8 cellular contexts compared by ENCODE assay signal in the genomic region with DNA sequence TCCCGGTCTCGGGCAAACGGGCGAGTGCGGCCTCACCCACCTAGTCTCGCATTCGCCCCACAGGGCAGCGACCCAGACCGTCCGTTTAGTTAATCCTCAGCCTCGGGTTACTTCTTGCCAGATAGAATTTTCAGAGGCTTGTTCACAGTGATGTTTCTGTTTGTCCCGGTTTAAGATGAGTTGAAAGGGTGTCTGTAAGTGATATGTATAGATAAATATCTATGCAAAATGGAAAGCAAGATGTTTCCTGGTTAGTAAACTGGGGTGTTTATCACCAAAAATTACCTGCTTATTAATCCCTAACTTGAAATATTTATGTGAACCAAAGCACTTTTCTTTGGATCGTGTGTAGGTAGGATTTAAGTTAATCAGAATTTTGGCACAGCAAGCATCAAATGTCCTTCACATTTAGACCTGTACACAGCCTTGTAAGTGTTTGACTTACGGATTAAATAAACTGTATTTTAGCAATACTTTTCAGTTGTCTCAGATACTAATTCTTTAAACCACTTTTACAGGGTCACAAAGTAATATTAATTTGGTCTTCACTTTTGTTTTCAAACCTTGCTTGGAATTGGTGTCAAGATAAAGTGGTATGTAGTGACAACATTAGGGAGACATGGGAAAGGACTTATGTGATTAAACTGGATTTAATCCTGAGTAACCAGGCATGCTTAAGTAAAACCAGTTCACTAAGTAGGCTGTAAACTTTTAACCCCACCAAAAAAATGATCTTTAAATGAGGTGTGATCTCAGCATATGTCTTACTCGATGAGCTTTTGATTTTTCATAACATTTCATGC.
A peak's percentile ranks its signal among the peaks of the same experiment; 100 is the strongest.
DNase-seq lines count a peak whose midpoint lies in the region; ATAC-seq lines count a peak whose summit lies in the region.

No MANE protein-coding gene starts in this region.

- no peak for ATAC-seq in activated naive CD8-positive, alpha-beta T cell treated with anti-CD3 and anti-CD28 coated beads, Interleukin-2, amount 50 U/mL, for 24 hours
- ATAC-seq in stimulated activated effector memory CD8-positive, alpha-beta T cell treated with anti-CD3 and anti-CD28 coated beads, Interleukin-12 subunit alpha, Interleukin-12 subunit beta, amount 100 ng/mL, for 72 hours, result no peak
- no peak for ATAC-seq in GM19395 (IDR thresholded peaks at IDR 0.05; ENCODE audit: unreplicated experiment)

- H3K4me3 ChIP-seq in HUES6 (ENCODE audit: low read depth, low read length) (peak overlapping the region; percentile 92), iPS-18c (ENCODE audit: insufficient read depth, low read depth, low read length) (peak overlapping the region; percentile 92)

- H3K9me3 Mint-ChIP-seq in activated naive CD8-positive, alpha-beta T cell treated with anti-CD3 and anti-CD28 coated beads, Interleukin-2, amount 50 U/mL, for 24 hours, result no peaks in the 10 kb centered on the region
- no peaks in the 10 kb centered on the region for H3K9me3 Mint-ChIP-seq in stimulated activated effector memory CD8-positive, alpha-beta T cell treated with anti-CD3 and anti-CD28 coated beads, Interleukin-12 subunit alpha, Interleukin-12 subunit beta, amount 100 ng/mL, for 72 hours

- peak; percentile 8 for DNase-seq in CD1c-positive myeloid dendritic cell (ENCODE audit: extremely low spot score)
- DNase-seq in activated naive CD8-positive, alpha-beta T cell treated with anti-CD3 and anti-CD28 coated beads, Interleukin-2, amount 50 U/mL, for 24 hours, result no peak
- DNase-seq in stimulated activated effector memory CD8-positive, alpha-beta T cell treated with anti-CD3 and anti-CD28 coated beads, Interleukin-12 subunit alpha, Interleukin-12 subunit beta, amount 100 ng/mL, for 72 hours (ENCODE audit: low spot score in 2 of 2), result no peak
- no peak for DNase-seq in cerebellar nuclear complex (lab: John Stamatoyannopoulos, UW)
- DNase-seq in stimulated activated CD4-positive, alpha-beta T cell treated with anti-CD3 and anti-CD28 coated beads, Interleukin-4, amount 100 ng/mL, for 24 hours, result no peak

- H3K4me1 ChIP-seq in HUES6 (ENCODE audit: control insufficient read depth, insufficient read depth, low read length), result peaks cover 32% of the 10 kb centered on the region

- H3K4me3 Mint-ChIP-seq in activated naive CD8-positive, alpha-beta T cell treated with anti-CD3 and anti-CD28 coated beads, Interleukin-2, amount 50 U/mL, for 24 hours, result peak overlapping the region; percentile 89
- H3K4me3 Mint-ChIP-seq in stimulated activated effector memory CD8-positive, alpha-beta T cell treated with anti-CD3 and anti-CD28 coated beads, Interleukin-12 subunit alpha, Interleukin-12 subunit beta, amount 100 ng/mL, for 72 hours, result peak overlapping the region; percentile 88

- no peaks in the 10 kb centered on the region for H3K27me3 ChIP-seq in HUES6 (ENCODE audit: control insufficient read depth, insufficient read depth, low read length)

- H3K4me1 Mint-ChIP-seq in activated naive CD8-positive, alpha-beta T cell treated with anti-CD3 and anti-CD28 coated beads, Interleukin-2, amount 50 U/mL, for 24 hours, result peaks cover 51% of the 10 kb centered on the region
- H3K4me1 Mint-ChIP-seq in stimulated activated effector memory CD8-positive, alpha-beta T cell treated with anti-CD3 and anti-CD28 coated beads, Interleukin-12 subunit alpha, Interleukin-12 subunit beta, amount 100 ng/mL, for 72 hours, result peaks cover 32% of the 10 kb centered on the region

- H3K36me3 ChIP-seq in HUES6 (ENCODE audit: control insufficient read depth, insufficient read depth, low read length), result peaks cover 29% of the 10 kb centered on the region

- peak overlapping the region; percentile 75 for H3K27ac Mint-ChIP-seq in activated naive CD8-positive, alpha-beta T cell treated with anti-CD3 and anti-CD28 coated beads, Interleukin-2, amount 50 U/mL, for 24 hours
- H3K27ac Mint-ChIP-seq in stimulated activated effector memory CD8-positive, alpha-beta T cell treated with anti-CD3 and anti-CD28 coated beads, Interleukin-12 subunit alpha, Interleukin-12 subunit beta, amount 100 ng/mL, for 72 hours, result peak overlapping the region; percentile 90

- peak overlapping the region; percentile 97 for H3K9ac ChIP-seq in HUES6 (ENCODE audit: low read length)

- peak overlapping the region; percentile 94 for H3K27ac ChIP-seq in HUES6 (ENCODE audit: low read depth, low read length)

- H3K9me3 ChIP-seq in HUES6 (ENCODE audit: control insufficient read depth, insufficient read depth, low read depth, low read length) (no peaks in the 10 kb centered on the region), iPS-18c (ENCODE audit: control insufficient read depth, insufficient read depth, low read length) (no peaks in the 10 kb centered on the region)

- H3K36me3 Mint-ChIP-seq in activated naive CD8-positive, alpha-beta T cell treated with anti-CD3 and anti-CD28 coated beads, Interleukin-2, amount 50 U/mL, for 24 hours (ENCODE audit: low read depth), result peaks cover 24% of the 10 kb centered on the region
- peaks cover 32% of the 10 kb centered on the region for H3K36me3 Mint-ChIP-seq in stimulated activated effector memory CD8-positive, alpha-beta T cell treated with anti-CD3 and anti-CD28 coated beads, Interleukin-12 subunit alpha, Interleukin-12 subunit beta, amount 100 ng/mL, for 72 hours

- peaks cover 5% of the 10 kb centered on the region for H3K27me3 Mint-ChIP-seq in activated naive CD8-positive, alpha-beta T cell treated with anti-CD3 and anti-CD28 coated beads, Interleukin-2, amount 50 U/mL, for 24 hours
